Comparison of ENCODE assay signal across 17 cellular contexts in genomic region chr15:48858401-48858800, GRCh38. TPM values are rescaled to one million over a fixed set of nuclear protein-coding genes. Genes with fewer than 3 reads are reported as not detected.
DNase-seq lines count a peak whose midpoint lies in the region; ATAC-seq and TF ChIP-seq lines count a peak whose summit lies in the region.
"Had no signal": no experiment of that assay in that cellular context is flagged by ENCODE, and none has a peak within 500 bp of the region (broad histone marks: within the 10 kb centered on the region; RNA-seq: fewer than 3 reads in every experiment).

No MANE protein-coding gene starts in this region.

- H3K4me1 Mint-ChIP-seq in Caco-2 (ENCODE audit: low read depth, unreplicated experiment) = peaks cover 14% of the 10 kb centered on the region

- H3K27ac Mint-ChIP-seq in Caco-2 (ENCODE audit: unreplicated experiment) = no peak overlapping the region
- H3K27ac Mint-ChIP-seq: activated CD4-positive, alpha-beta T cell treated with anti-CD3 and anti-CD28 coated beads, Interleukin-2, amount 10 ng/mL, durations not matched to agents 7 days and 5 days; activated naive CD8-positive, alpha-beta T cell had no signal

- POLR2A ChIA-PET in AG04449 (lab: Yijun Ruan, JAX) (no interaction called here), PC-3 (lab: Charles Lee; ENCODE audit: unreplicated experiment) (interaction anchor here (0.6 kb wide), 1 partner anchor 51 kb away, joined by 3 read pairs; no protein-coding TSS in a partner anchor), Caco-2 (lab: Charles Lee) (no interaction called here)

- H3K9ac ChIP-seq in PC-3 (ENCODE audit: low read length) = no peak overlapping the region

- DNase-seq in AG04449 (ENCODE audit: low read depth, low spot score) (peak; percentile 23), PC-3 (peak; percentile 56), choroid plexus epithelial cell (ENCODE audit: low read depth) (peak; percentile 84), DMS79 (lab: John Stamatoyannopoulos, UW) (no peak), HuH-7 (ENCODE audit: low spot score) (no peak), AG08395 (ENCODE audit: low spot score) (no peak), Caco-2 (no peak)
- DNase-seq: activated CD4-positive, alpha-beta T cell treated with anti-CD3 and anti-CD28 coated beads, Interleukin-2, amount 10 ng/mL, durations not matched to agents 7 days and 5 days; C1 segment of cervical spinal cord; mesendoderm; NCI-H2081 had no signal

- no peak for TF ChIP-seq CTCF in AG04449 (IDR thresholded peaks at IDR 0.05; ENCODE audit: insufficient read depth, low read length, missing control alignments)
- TF ChIP-seq CTCF in PC-3 (conservative IDR thresholded peaks at IDR 0.05; ENCODE audit: low read depth, low read length) = no peak
- no peak for TF ChIP-seq CTCF in choroid plexus epithelial cell (conservative IDR thresholded peaks at IDR 0.05; ENCODE audit: low read depth, low read length)
- TF ChIP-seq CTCF in Caco-2 (IDR thresholded peaks at IDR 0.05; ENCODE audit: insufficient read depth in 1 of 2, low read depth in 1 of 2, low read length in 1 of 2, severe bottlenecking in 1 of 2, unreplicated experiment in 1 of 2) = no peak

- no peaks in the 10 kb centered on the region for H3K27me3 ChIP-seq in PC-3 (ENCODE audit: low read length)
- no peaks in the 10 kb centered on the region for H3K27me3 ChIP-seq in Caco-2 (replicated peaks; ENCODE audit: control insufficient read depth, insufficient read depth, low read length)

- no peaks in the 10 kb centered on the region for H3K9me3 ChIP-seq in PC-3 (ENCODE audit: low read length)
- H3K9me3 ChIP-seq in Caco-2 = no peaks in the 10 kb centered on the region
- H3K9me3 ChIP-seq: prostate gland, thoracic aorta had no signal

- H3K27me3 Mint-ChIP-seq in Caco-2 (ENCODE audit: insufficient read depth, unreplicated experiment) = peaks cover 4% of the 10 kb centered on the region

- no peaks in the 10 kb centered on the region for H3K36me3 Mint-ChIP-seq in Caco-2 (ENCODE audit: insufficient read depth, unreplicated experiment)
- H3K36me3 Mint-ChIP-seq: activated naive CD8-positive, alpha-beta T cell had no signal

- H3K36me3 ChIP-seq in PC-3 (ENCODE audit: low read depth, low read length) = no peaks in the 10 kb centered on the region
- H3K36me3 ChIP-seq in Caco-2 (ENCODE audit: control insufficient read depth, insufficient read depth, low read length) = no peaks in the 10 kb centered on the region
- H3K36me3 ChIP-seq: prostate gland, thoracic aorta had no signal

- H3K9me3 Mint-ChIP-seq in Caco-2 (ENCODE audit: unreplicated experiment) = no peaks in the 10 kb centered on the region
- H3K9me3 Mint-ChIP-seq: activated CD4-positive, alpha-beta T cell treated with anti-CD3 and anti-CD28 coated beads, Interleukin-2, amount 10 ng/mL, durations not matched to agents 7 days and 5 days had no signal

- H3K4me3 Mint-ChIP-seq in Caco-2 (ENCODE audit: unreplicated experiment) = no peak overlapping the region
- H3K4me3 Mint-ChIP-seq: activated CD4-positive, alpha-beta T cell treated with anti-CD3 and anti-CD28 coated beads, Interleukin-2, amount 10 ng/mL, durations not matched to agents 7 days and 5 days; activated naive CD8-positive, alpha-beta T cell had no signal

- BruUV-seq in PC-3 (replicated peaks; lab: Mats Ljungman, UMichigan) = no TSS peak
- BruUV-seq in Caco-2 (replicated peaks; lab: Mats Ljungman, UMichigan) = no TSS peak

- no peaks in the 10 kb centered on the region for H4K20me1 ChIP-seq in PC-3 (ENCODE audit: low read length)

- CTCF ChIA-PET in AG04449 (lab: Yijun Ruan, JAX) = interaction anchor here (0.9 to 11.1 kb wide), 11 partner anchors 9 to 1193 kb away, joined by 3 to 166 read pairs (median 6); partner anchors contain the start of gene SHC4
- CTCF ChIA-PET in PC-3 (lab: Charles Lee) = no interaction called here
- CTCF ChIA-PET in Caco-2 (lab: Charles Lee) = interaction anchor here (0.8 to 1.0 kb wide), 2 partner anchors 48 to 117 kb away, joined by 3 read pairs; partner anchors contain the start of gene CEP152

- peaks cover 31% of the 10 kb centered on the region for H3K4me1 ChIP-seq in PC-3 (ENCODE audit: insufficient read depth, low read length)
- H3K4me1 ChIP-seq in Caco-2 = peaks cover 10% of the 10 kb centered on the region
- H3K4me1 ChIP-seq: prostate gland had no signal

- no peaks in the 10 kb centered on the region for H3K9me2 ChIP-seq in PC-3 (replicated peaks; ENCODE audit: low read length)

- H3K79me2 ChIP-seq in PC-3 (ENCODE audit: low read length) = no peaks in the 10 kb centered on the region

- H3K4me3 ChIP-seq in AG04449 (ENCODE audit: low read depth, low read length) (no peak overlapping the region), PC-3 (ENCODE audit: low read length) (no peak overlapping the region), choroid plexus epithelial cell (ENCODE audit: low read depth, low read length) (no peak overlapping the region), Caco-2 (ENCODE audit: low read depth, low read length) (no peak overlapping the region)
- H3K4me3 ChIP-seq: prostate gland, thoracic aorta had no signal

- H3K4me2 ChIP-seq in PC-3 (ENCODE audit: low read length) = peak overlapping the region; percentile 50; the same call in 1 of the 2 replicates

- no peaks in the 10 kb centered on the region for H3F3A ChIP-seq in PC-3 (ENCODE audit: low read length, unreplicated experiment)

- peak overlapping the region; percentile 31; the same call in 1 of the 2 replicates for H3K27ac ChIP-seq in PC-3 (ENCODE audit: low read length)
- H3K27ac ChIP-seq: HL-60, prostate gland, thoracic aorta had no signal

- peak overlapping the region; percentile 58 for H2AFZ ChIP-seq in PC-3 (ENCODE audit: low read length)

- intact Hi-C loops in PC-3 (cut with micrococcal nuclease) (loop anchor here (2.0 to 5.0 kb wide), 2 partner anchors 46 to 136 kb away; partner anchors contain the start of gene CEP152), Caco-2 (cut with micrococcal nuclease; ENCODE audit: unreplicated experiment) (loop anchor here (5.0 kb wide), 1 partner anchor 46 kb away; the partner anchor contains the start of gene CEP152)

- ATAC-seq in HG02759 (IDR thresholded peaks at IDR 0.05; ENCODE audit: unreplicated experiment) = peak; percentile 40
- ATAC-seq in PC-3 = peak; percentile 35; the same call in 1 of the 2 replicates
- ATAC-seq: SK-N-SH treated with all-trans-retinoic acid at 6 μM for 48 hours had no signal

RNA-seq across cellular contexts. Expression of gene EID1, which starts 19.5 kb away (rescaled TPM):
- total RNA-seq in PC-3 (2014; rRNA removed) (98.7 and 115 TPM in 2 replicates), Caco-2 (2022) (60.6 and 63.6 TPM in 2 replicates)

RNA-seq across cellular contexts. Expression of gene CEP152, which starts 47.5 kb away (rescaled TPM):
- 7.5 and 8.2 TPM in 2 replicates for total RNA-seq in PC-3 (2014; rRNA removed)
- total RNA-seq in Caco-2 (2022) = 14.2 and 16.5 TPM in 2 replicates

Comparison
In these comparisons a context has a peak if more than half of its experiments do, and no peak if none do; other contexts are left out.
1. DNase-seq: peak in AG04449 (single experiment), PC-3 (single experiment) and choroid plexus epithelial cell (single experiment); none in DMS79 (single experiment), HuH-7 (single experiment), AG08395 (single experiment) and Caco-2 (0 of 2).